In genomic region chr12:65998031-65998430, GRCh38 we compare ENCODE assay signal across 18 cellular contexts.
DNase-seq lines count a peak whose midpoint lies in the region; ATAC-seq, FAIRE-seq and TF ChIP-seq lines count a peak whose summit lies in the region.
"Had no signal": no experiment of that assay in that cellular context is flagged by ENCODE, and none has a peak within 500 bp of the region (broad histone marks: within the 10 kb centered on the region; RNA-seq: fewer than 3 reads in every experiment).

No MANE protein-coding gene starts in this region.

- peak; percentile 31 for DNase-seq in EH (ENCODE audit: low read depth)
- no peak for DNase-seq in RWPE2 (ENCODE audit: low spot score)
- DNase-seq in esophagus muscularis mucosa (ENCODE audit: extremely low spot score): peak; percentile 68
- no peak for DNase-seq in urothelium cell line (ENCODE audit: low spot score)
- DNase-seq in NCI-H748 (lab: John Stamatoyannopoulos, UW; ENCODE audit: unreplicated experiment): no peak
- no peak for DNase-seq in NCI-H345 treated with DMSO at 0.1 percent for 48 hours (lab: John Stamatoyannopoulos, UW; ENCODE audit: unreplicated experiment)
- DNase-seq: AML-193; Caco-2; CD4-positive, alpha-beta T cell; H9 had no signal

- no peak overlapping the region for H3K4me3 ChIP-seq in RWPE2 (ENCODE audit: severe bottlenecking)
- no peak overlapping the region for H3K4me3 ChIP-seq in esophagus muscularis mucosa
- H3K4me3 ChIP-seq: A549, GM12878 had no signal

- ATAC-seq in RWPE2 (ENCODE audit: low read depth) (no peak), esophagus mucosa (no peak)
- ATAC-seq: A549, GM12878 had no signal

- FAIRE-seq in urothelium cell line (lab: Jason Lieb, UNC): peak; percentile 56
- FAIRE-seq: A549, D721Med, GM12878, GM19239, H1 had no signal

- no peak for TF ChIP-seq POLR2A in esophagus muscularis mucosa (IDR thresholded peaks at IDR 0.05; ENCODE audit: low read depth)

- intact Hi-C loops in esophagus muscularis mucosa (cut with DNase I): no loop called here

- no peaks in the 10 kb centered on the region for H3K27me3 ChIP-seq in RWPE2 (ENCODE audit: insufficient read depth, poor library complexity, severe bottlenecking)
- no peaks in the 10 kb centered on the region for H3K27me3 ChIP-seq in esophagus muscularis mucosa

- peaks cover 26% of the 10 kb centered on the region for H3K4me1 ChIP-seq in RWPE2 (ENCODE audit: insufficient read depth, poor library complexity, severe bottlenecking)
- no peaks in the 10 kb centered on the region for H3K4me1 ChIP-seq in esophagus muscularis mucosa
- H3K4me1 ChIP-seq: A549, Caco-2 had no signal

- no peaks in the 10 kb centered on the region for H3K36me3 ChIP-seq in RWPE2 (ENCODE audit: low read depth)
- no peaks in the 10 kb centered on the region for H3K36me3 ChIP-seq in esophagus muscularis mucosa

- H3K9me3 ChIP-seq in RWPE2 (ENCODE audit: severe bottlenecking) (no peaks in the 10 kb centered on the region), esophagus muscularis mucosa (no peaks in the 10 kb centered on the region)
- H3K9me3 ChIP-seq: A549, Caco-2 had no signal

- TF ChIP-seq CTCF in RWPE2 (IDR thresholded peaks at IDR 0.05; ENCODE audit: poor library complexity, severe bottlenecking) (no peak), esophagus muscularis mucosa (IDR thresholded peaks at IDR 0.05) (no peak)

- TF ChIP-seq EP300 in esophagus muscularis mucosa (IDR thresholded peaks at IDR 0.05): no peak

- WGBS in esophagus muscularis mucosa: 87% methylated on average over 3 of the region's 3 CpGs

- H3K27ac ChIP-seq in RWPE2 (ENCODE audit: poor library complexity, severe bottlenecking): peak overlapping the region; percentile 86
- H3K27ac ChIP-seq in esophagus muscularis mucosa (replicated peaks in 1 of 4): no peak overlapping the region
- H3K27ac ChIP-seq: 22Rv1, A549, C4-2B had no signal

Comparison
In these comparisons a context has a peak if more than half of its experiments do, and no peak if none do; other contexts are left out.
1. DNase-seq: peak in EH (single experiment) and esophagus muscularis mucosa (single experiment); none in RWPE2 (single experiment), urothelium cell line (single experiment), NCI-H748 (single experiment) and NCI-H345 treated with DMSO at 0.1 percent for 48 hours (single experiment).